In the genomic region with DNA sequence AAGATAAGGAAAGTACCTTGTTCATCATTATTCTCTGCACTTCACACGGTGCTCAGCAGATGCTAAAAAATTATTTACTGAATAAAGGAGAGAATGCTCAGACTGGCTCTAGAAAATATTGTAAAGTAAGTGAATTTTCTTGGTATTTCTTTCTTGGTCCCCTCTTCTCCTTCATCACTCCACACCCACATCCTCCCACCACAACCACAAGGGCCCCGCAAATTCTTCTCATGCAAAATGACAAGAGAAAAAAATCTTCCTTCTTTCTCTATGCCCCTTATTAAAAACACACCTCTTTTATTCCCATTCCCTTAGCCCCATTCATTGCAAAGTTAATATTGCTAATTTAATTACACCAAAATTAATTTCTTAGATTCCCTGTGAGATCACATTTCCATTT, we compare ENCODE assay signal across 19 cellular contexts.
"Had no signal": no experiment of that assay in that cellular context is flagged by ENCODE, and none has a peak within 500 bp of the region (broad histone marks: within the 10 kb centered on the region; RNA-seq: fewer than 3 reads in every experiment).

No MANE protein-coding gene starts in this region.

- H3K9me3 ChIP-seq: SK-N-SH had no signal

- ATAC-seq: Panc1, PC-3 had no signal

- DNase-seq: IMR-90, KG1, MM.1S, NCI-H1092 treated with DMSO at 0.1 percent for 48 hours, NCI-H1436, NCI-H187, NCI-H2029, NCI-H2081 treated with DMSO at 0.1 percent for 48 hours, NCI-H2171, NCI-H226, NCI-H446, NCI-H510A, NCI-H524 treated with DMSO at 0.1 percent for 48 hours, NCI-H774, SHP77, SK-N-SH had no signal

- H3K9me2 ChIP-seq: SK-N-SH had no signal

- H3K27ac ChIP-seq: RWPE1 had no signal

- H3K9ac ChIP-seq: SK-N-SH had no signal

- H3K4me2 ChIP-seq: SK-N-SH had no signal
